Comparison of ENCODE assay signal across 8 cellular contexts in genomic region chr21:37564924-37565529, GRCh38.
DNase-seq lines count a peak whose midpoint lies in the region; ATAC-seq and TF ChIP-seq lines count a peak whose summit lies in the region.

No MANE protein-coding gene starts in this region.

- H3K27ac Mint-ChIP-seq in CD4-positive, alpha-beta T cell = peak overlapping the region; percentile 98

- peak overlapping the region; percentile 12 for H2AK5ac ChIP-seq in mesendoderm (ENCODE audit: low read length)

- peak overlapping the region; percentile 36 for H3K18ac ChIP-seq in mesendoderm (ENCODE audit: low read length)

- no peaks in the 10 kb centered on the region for H3K36me3 ChIP-seq in MG63
- no peaks in the 10 kb centered on the region for H3K36me3 ChIP-seq in mesendoderm (ENCODE audit: control insufficient read depth, insufficient read depth, low read length)
- no peaks in the 10 kb centered on the region for H3K36me3 ChIP-seq in HAP-1 (replicated peaks)

- intact Hi-C loops in CD4-positive, alpha-beta T cell (cut with DNase I, micrococcal nuclease) = loop anchor here (1.0 to 10.0 kb wide), 6 partner anchors 12 to 1200 kb away; partner anchors contain the start of genes VPS26C (in 2 of the 2), DYRK1A (in 1 of the 2), PIGP (in 1 of the 2) and TTC3 (in 1 of the 2)
- intact Hi-C loops in left colon (cut with DNase I, micrococcal nuclease) = loop anchor here in 1 of 2 donors (10.0 kb wide), 2 partner anchors 200 to 320 kb away; partner anchors contain the start of gene DYRK1A

- no peaks in the 10 kb centered on the region for H3K9me3 ChIP-seq in CD4-positive, alpha-beta T cell (ENCODE audit: control insufficient read depth, low read length)
- H3K9me3 ChIP-seq in MG63 (no peaks in the 10 kb centered on the region), HAP-1 (peaks cover 3% of the 10 kb centered on the region; the same call in 1 of the 2 replicates)

- peak overlapping the region; percentile 86 for H3K56ac ChIP-seq in mesendoderm (ENCODE audit: low read length)

- TF ChIP-seq CTCF in CD4-positive, alpha-beta T cell (IDR thresholded peaks at IDR 0.05) = no peak
- TF ChIP-seq CTCF in astrocyte of the spinal cord (IDR thresholded peaks at IDR 0.05; ENCODE audit: low read depth, low read length) = no peak

- peak overlapping the region; percentile 4 for H3K4ac ChIP-seq in mesendoderm (ENCODE audit: low read depth, low read length)

- H3K4me1 ChIP-seq in mesendoderm (ENCODE audit: control insufficient read depth, low read depth, low read length) = peaks cover 13% of the 10 kb centered on the region
- peaks cover 6% of the 10 kb centered on the region for H3K4me1 ChIP-seq in HAP-1

- H3K79me2 ChIP-seq in mesendoderm (ENCODE audit: control insufficient read depth, insufficient read depth, low read length) = no peaks in the 10 kb centered on the region

- H3K4me3 Mint-ChIP-seq in CD4-positive, alpha-beta T cell = peak overlapping the region; percentile 95

- POLR2A ChIA-PET in CD4-positive, alpha-beta T cell (lab: Charles Lee) = interaction anchor here (1.4 to 1.9 kb wide), 5 partner anchors 195 to 339 kb away, joined by 4 to 49 read pairs (median 8); partner anchors contain the start of genes DYRK1A and VPS26C

- H3K23ac ChIP-seq in mesendoderm (ENCODE audit: low read length) = no peak overlapping the region

- no peak overlapping the region for H2BK15ac ChIP-seq in mesendoderm (replicated peaks; ENCODE audit: low read depth)

- peaks cover 6% of the 10 kb centered on the region for H3K36me3 Mint-ChIP-seq in CD4-positive, alpha-beta T cell (ENCODE audit: low read depth)

- H3K9me3 Mint-ChIP-seq in CD4-positive, alpha-beta T cell = no peaks in the 10 kb centered on the region

- WGBS in mesendoderm (ENCODE audit: extremely low coverage, insufficient coverage, low lambda C conversion rate) = no CpG with 5 or more reads among the region's 12 CpGs

- H2BK5ac ChIP-seq in mesendoderm (ENCODE audit: low read length) = peak overlapping the region; percentile 36

- no peak for DNase-seq in CD4-positive, alpha-beta T cell
- peak; percentile 30 for DNase-seq in MG63
- DNase-seq in astrocyte of the spinal cord (ENCODE audit: low read depth, low spot score) = peak; percentile 24
- no peak for DNase-seq in mesendoderm
- no peak for DNase-seq in HAP-1 (ENCODE audit: low spot score in 2 of 2)
- no peak for DNase-seq in NCI-H2227 treated with DMSO at 0.1 percent for 48 hours (lab: John Stamatoyannopoulos, UW)
- no peak for DNase-seq in left colon
- no peak for DNase-seq in NCI-H526 (lab: John Stamatoyannopoulos, UW)

- ATAC-seq in CD4-positive, alpha-beta T cell (ENCODE audit: poor library complexity) = no peak
- no peak for ATAC-seq in left colon

- CTCF ChIA-PET in CD4-positive, alpha-beta T cell (lab: Charles Lee) = interaction anchor here (1.3 to 2.0 kb wide), 4 partner anchors 32 to 599 kb away, joined by 3 to 6 read pairs (median 4); partner anchors contain the start of gene HLCS

- H3K9ac ChIP-seq in mesendoderm (ENCODE audit: low read length) = no peak overlapping the region

- H3K79me1 ChIP-seq in mesendoderm (ENCODE audit: low read length) = no peaks in the 10 kb centered on the region

- no peaks in the 10 kb centered on the region for H3K27me3 ChIP-seq in CD4-positive, alpha-beta T cell (ENCODE audit: control insufficient read depth, insufficient read depth, low read length)
- H3K27me3 ChIP-seq in MG63 = no peaks in the 10 kb centered on the region
- H3K27me3 ChIP-seq in mesendoderm (ENCODE audit: insufficient read depth, low read length, poor library complexity) = no peaks in the 10 kb centered on the region
- no peaks in the 10 kb centered on the region; the same call in 1 of the 2 replicates for H3K27me3 ChIP-seq in HAP-1 (ENCODE audit: low read depth)

- H4K5ac ChIP-seq in mesendoderm (ENCODE audit: low read length) = no peak overlapping the region

- H3K4me3 ChIP-seq in MG63 (peak overlapping the region; percentile 71), astrocyte of the spinal cord (ENCODE audit: low read depth, low read length) (peak overlapping the region; percentile 16), mesendoderm (ENCODE audit: low read length) (no peak overlapping the region), HAP-1 (no peak overlapping the region)

- peak overlapping the region; percentile 88 for H3K27ac ChIP-seq in CD4-positive, alpha-beta T cell (ENCODE audit: low read depth, low read length)
- peak overlapping the region; percentile 89 for H3K27ac ChIP-seq in mesendoderm (ENCODE audit: low read depth, low read length)

- peak overlapping the region; percentile 54 for H2BK120ac ChIP-seq in mesendoderm (ENCODE audit: low read depth, low read length)

- no peaks in the 10 kb centered on the region for H3K27me3 Mint-ChIP-seq in CD4-positive, alpha-beta T cell

- H3K4me2 ChIP-seq in mesendoderm (ENCODE audit: low read length) = no peak overlapping the region

- H3K4me1 Mint-ChIP-seq in CD4-positive, alpha-beta T cell (ENCODE audit: low read depth) = peaks cover 22% of the 10 kb centered on the region

- H4K8ac ChIP-seq in mesendoderm (ENCODE audit: low read depth, low read length) = no peak overlapping the region

- in situ Hi-C loops in astrocyte of the spinal cord (cut with HindIII; ENCODE audit: low sequenced_read_pairs) = no loop called here
- in situ Hi-C loops in HAP-1 (cut with MboI; ENCODE audit: low sequenced_read_pairs) = no loop called here

Comparison
In these comparisons a context has a peak if more than half of its experiments do, and no peak if none do; other contexts are left out.
1. DNase-seq: peak in MG63 (single experiment) and astrocyte of the spinal cord (single experiment); none in CD4-positive, alpha-beta T cell (0 of 10), mesendoderm (single experiment), HAP-1 (0 of 2), NCI-H2227 treated with DMSO at 0.1 percent for 48 hours (single experiment), left colon (0 of 2) and NCI-H526 (0 of 2).
2. H3K4me3 ChIP-seq: peak in MG63 (single experiment) and astrocyte of the spinal cord (single experiment); none in mesendoderm (single experiment) and HAP-1 (single experiment).